Comparison of ENCODE assay signal across 10 cellular contexts in the genomic region with DNA sequence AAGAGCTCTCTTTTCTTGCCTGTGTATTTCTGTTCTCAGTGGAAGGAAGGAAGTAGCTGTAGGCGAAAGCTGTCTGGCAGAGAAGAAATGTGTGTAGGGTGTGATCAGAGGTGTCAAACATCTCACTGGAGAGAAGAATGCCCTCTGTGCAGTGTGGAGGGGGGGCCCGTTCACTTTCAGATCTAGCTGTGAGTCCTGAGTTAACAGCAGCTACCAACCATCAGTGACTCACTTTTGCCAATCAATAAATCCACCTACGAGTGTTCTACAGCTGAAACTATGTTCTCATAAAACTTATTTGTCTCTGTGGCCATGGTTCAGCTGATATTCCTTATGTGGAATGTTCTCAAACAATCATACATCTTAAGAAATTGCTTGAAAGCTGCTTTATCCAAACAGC.
DNase-seq lines count a peak whose midpoint lies in the region; ATAC-seq, FAIRE-seq and TF ChIP-seq lines count a peak whose summit lies in the region.
"Had no signal": no experiment of that assay in that cellular context is flagged by ENCODE, and none has a peak within 500 bp of the region (broad histone marks: within the 10 kb centered on the region; RNA-seq: fewer than 3 reads in every experiment).

No MANE protein-coding gene starts in this region.

- in situ Hi-C loops in ACHN (cut with HindIII; ENCODE audit: low pct_ligation_motif_present, low pct_unique_long_range_greater_than_20kb, low sequenced_read_pairs): no loop called here

- peak overlapping the region; percentile 27 for H3K4me3 Mint-ChIP-seq in central memory CD8-positive, alpha-beta T cell
- H3K4me3 Mint-ChIP-seq: endodermal cell had no signal

- TF ChIP-seq POLR2A in GM12891 (IDR thresholded peaks at IDR 0.05; ENCODE audit: low read depth, low read length): no peak

- H3K27ac Mint-ChIP-seq in central memory CD8-positive, alpha-beta T cell (ENCODE audit: low read depth): peak overlapping the region; percentile 35
- H3K27ac Mint-ChIP-seq: endodermal cell had no signal

- peak; percentile 16 for FAIRE-seq in GM12891 (lab: Jason Lieb, UNC)

- DNase-seq in GM12891 (ENCODE audit: insufficient read length, low spot score) (no peak), T1000 (lab: John Stamatoyannopoulos, UW) (no peak), globus pallidus (ENCODE audit: low spot score) (no peak), ACHN (no peak), AG20443 (ENCODE audit: low spot score) (no peak)
- DNase-seq in activated CD4-positive, alpha-beta T cell treated with anti-CD3 and anti-CD28 coated beads, Interleukin-2, amount 50 U/mL, for 24 hours (ENCODE audit: low read depth in 1 of 2, low spot score in 1 of 2): peak; percentile 33 to 75
- peak in 1 of 2 donors; percentile 64 for DNase-seq in central memory CD8-positive, alpha-beta T cell (ENCODE audit: low spot score in 2 of 2)
- DNase-seq in stimulated activated CD4-positive, alpha-beta T cell treated with anti-CD3 and anti-CD28 coated beads, Interleukin-2, amount 100 ng/mL, for 24 hours: peak; percentile 73 to 77
- DNase-seq: endodermal cell had no signal

- H3K36me3 Mint-ChIP-seq in central memory CD8-positive, alpha-beta T cell (ENCODE audit: insufficient read depth): no peaks in the 10 kb centered on the region

- peaks cover 25% of the 10 kb centered on the region for H3K4me1 Mint-ChIP-seq in central memory CD8-positive, alpha-beta T cell

- no peaks in the 10 kb centered on the region for H3K9me3 Mint-ChIP-seq in central memory CD8-positive, alpha-beta T cell

- ATAC-seq in central memory CD8-positive, alpha-beta T cell (replicated peaks; ENCODE audit: extremely low read depth, poor library complexity, severe bottlenecking): peak; percentile 98
- ATAC-seq: left lobe of liver had no signal

- H3K27me3 Mint-ChIP-seq in central memory CD8-positive, alpha-beta T cell: no peaks in the 10 kb centered on the region

TF ChIP-seq in GM12891, 5 proteins besides CTCF, POLR2A, EP300 and RAD21:
- TF ChIP-seq TAF1 (IDR thresholded peaks at IDR 0.05; ENCODE audit: low read depth, low read length) (no peak), POLR2AphosphoS5 (IDR thresholded peaks at IDR 0.05; ENCODE audit: low read depth, low read length) (no peak), POU2F2 (IDR thresholded peaks at IDR 0.05; ENCODE audit: low read depth, low read length) (no peak)

Comparison
In these comparisons a context has a peak if more than half of its experiments do, and no peak if none do; other contexts are left out.
1. DNase-seq: peak in activated CD4-positive, alpha-beta T cell treated with anti-CD3 and anti-CD28 coated beads, Interleukin-2, amount 50 U/mL, for 24 hours (2 of 2) and stimulated activated CD4-positive, alpha-beta T cell treated with anti-CD3 and anti-CD28 coated beads, Interleukin-2, amount 100 ng/mL, for 24 hours (2 of 2); none in GM12891 (single experiment), T1000 (single experiment), globus pallidus (single experiment), ACHN (single experiment) and AG20443 (single experiment).